In the genomic region with DNA sequence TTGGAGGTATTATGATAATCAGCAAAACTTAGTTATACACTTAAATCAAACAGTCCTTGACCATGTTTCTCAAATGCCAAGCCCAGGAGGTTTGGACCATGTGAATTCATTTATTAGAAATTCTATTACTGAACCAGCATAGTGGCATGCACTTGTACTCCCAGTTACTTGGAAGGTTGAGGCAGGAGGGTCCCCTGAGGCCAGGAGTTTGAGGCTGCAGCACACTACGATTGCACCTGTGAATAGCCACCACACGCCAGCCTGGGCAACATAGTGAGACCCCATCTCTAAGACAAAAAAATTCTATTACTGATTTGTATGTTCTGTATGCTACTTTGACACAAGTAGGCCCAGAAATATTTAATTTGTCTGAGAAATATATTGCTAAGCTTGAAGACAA, we compare ENCODE assay signal across 32 cellular contexts.
"Had no signal": no experiment of that assay in that cellular context is flagged by ENCODE, and none has a peak within 500 bp of the region (broad histone marks: within the 10 kb centered on the region; RNA-seq: fewer than 3 reads in every experiment).

No MANE protein-coding gene starts in this region.

- H3K36me3 ChIP-seq: MG63 had no signal

- H3K4me3 ChIP-seq: MG63 had no signal

- DNase-seq: Karpas-422, Kasumi-1, MG63, MM.1S, MV-4-11, NCI-H1048, NCI-H1092, NCI-H1092 treated with DMSO at 0.1 percent for 48 hours, NCI-H1105, NCI-H1105 treated with DMSO at 0.1 percent for 48 hours, NCI-H1417, NCI-H1417 treated with DMSO at 0.1 percent for 48 hours, NCI-H1436, NCI-H1436 treated with DMSO at 0.1 percent for 48 hours, NCI-H1694, NCI-H1694 treated with DMSO at 0.1 percent for 48 hours, NCI-H187 treated with DMSO at 0.1 percent for 48 hours, NCI-H1930, NCI-H2029, NCI-H2029 treated with DMSO at 0.1 percent for 48 hours, NCI-H2081, NCI-H2081 treated with DMSO at 0.1 percent for 48 hours, NCI-H2107, NCI-H2171 treated with DMSO at 0.1 percent for 48 hours, NCI-H2227 treated with DMSO at 0.1 percent for 48 hours, NCI-H226, NCI-H345, NCI-H510A, NCI-H510A treated with DMSO at 0.1 percent for 48 hours, NCI-H524, NCI-H524 treated with DMSO at 0.1 percent for 48 hours, NCI-H526 had no signal

- H3K9me3 ChIP-seq: MG63 had no signal

- H3K27me3 ChIP-seq: MG63 had no signal
